Comparison of ENCODE assay signal across 9 cellular contexts in genomic region chrX:57573754-57574153, GRCh38. TPM values are rescaled to one million over a fixed set of nuclear protein-coding genes. Genes with fewer than 3 reads are reported as not detected.
DNase-seq lines count a peak whose midpoint lies in the region; ATAC-seq, FAIRE-seq and TF ChIP-seq lines count a peak whose summit lies in the region.
"Had no signal": no experiment of that assay in that cellular context is flagged by ENCODE, and none has a peak within 500 bp of the region (broad histone marks: within the 10 kb centered on the region; RNA-seq: fewer than 3 reads in every experiment).

No MANE protein-coding gene starts in this region.

- ATAC-seq in HepG2 (no peak; the same call in 2 of the 3 replicates), HG03025 (IDR thresholded peaks at IDR 0.05; ENCODE audit: low FRiP score, unreplicated experiment) (no peak)

- no peaks in the 10 kb centered on the region for H4K20me1 ChIP-seq in HepG2 (ENCODE audit: insufficient read depth, low read length)

- DNase-seq in ELF-1 (ENCODE audit: low read depth, low spot score) = peak; percentile 74
- DNase-seq in HAP-1 (ENCODE audit: low spot score in 2 of 2) = peak; percentile 25 to 61
- DNase-seq in UCSD-AML1 (lab: John Stamatoyannopoulos, UW; ENCODE audit: unreplicated experiment) = peak; percentile 18
- DNase-seq in HepG2 (ENCODE audit: low spot score) = no peak
- DNase-seq in sigmoid colon = no peak
- no peak for DNase-seq in DMS79 (lab: John Stamatoyannopoulos, UW)
- DNase-seq in cerebellum (ENCODE audit: low spot score) = no peak

- H2AFZ ChIP-seq in HepG2 (ENCODE audit: low read length) = no peak overlapping the region

- H3K9ac ChIP-seq in HepG2 (ENCODE audit: insufficient read depth, low read depth, low read length) = no peak overlapping the region

- H3K27ac ChIP-seq in HepG2 (ENCODE audit: extremely low read length, insufficient read depth, low read length) (no peak overlapping the region), sigmoid colon (no peak overlapping the region)
- H3K27ac ChIP-seq: SK-N-MC had no signal

- 0% methylated on average over 1 of the region's 2 CpGs for WGBS in HepG2 (ENCODE audit: low lambda C conversion rate)
- 15 to 17% methylated on average over 2 of the region's 2 CpGs for WGBS in sigmoid colon, 2 donors

- H3K27me3 ChIP-seq in HAP-1 (ENCODE audit: low read depth) = no peaks in the 10 kb centered on the region
- H3K27me3 ChIP-seq in HepG2 (ENCODE audit: control insufficient read depth in 1 of 2, insufficient read depth in 2 of 2, low read length in 2 of 2) = no peaks in the 10 kb centered on the region
- H3K27me3 ChIP-seq in sigmoid colon = no peaks in the 10 kb centered on the region

- in situ Hi-C loops in HAP-1 (cut with MboI; ENCODE audit: low sequenced_read_pairs) = no loop called here
- in situ Hi-C loops in HepG2 (cut with HindIII; ENCODE audit: extremely low pct_ligation_motif_present, low pct_unique_long_range_greater_than_20kb) = no loop called here

- H3K9me3 ChIP-seq in HAP-1 (no peaks in the 10 kb centered on the region), HepG2 (ENCODE audit: low read length) (no peaks in the 10 kb centered on the region), sigmoid colon (no peaks in the 10 kb centered on the region)

- peak; percentile 32 for FAIRE-seq in HepG2 (lab: Jason Lieb, UNC)

- BruUV-seq in HepG2 (replicated peaks; lab: Mats Ljungman, UMichigan) = no TSS peak

- intact Hi-C loops in HepG2 (cut with micrococcal nuclease; ENCODE audit: unreplicated experiment) (loop anchor here (5.0 to 10.0 kb wide), 3 partner anchors 344 to 451 kb away; no protein-coding TSS in a partner anchor), sigmoid colon (cut with DNase I) (no loop called here)

- H3K79me2 ChIP-seq in HepG2 (ENCODE audit: insufficient read depth, low read length) = no peaks in the 10 kb centered on the region

- TF ChIP-seq CTCF in HepG2 (CRISPR knock-in tag; IDR thresholded peaks at IDR 0.05) (peak; percentile 64), sigmoid colon (IDR thresholded peaks at IDR 0.05) (no peak)

- TF ChIP-seq EP300 in HepG2 (IDR thresholded peaks at IDR 0.05; ENCODE audit: low read depth in 2 of 2, low read length in 2 of 2) (no peak), HepG2 (CRISPR knock-in tag; IDR thresholded peaks at IDR 0.05; ENCODE audit: borderline replicate concordance) (no peak), sigmoid colon (IDR thresholded peaks at IDR 0.05) (no peak)

- CTCF ChIA-PET in HepG2 (lab: Yijun Ruan, JAX; ENCODE audit: low intra/inter-chr PET ratio, low total read pairs) = interaction anchor here (1.1 kb wide), 1 partner anchor 248 kb away, joined by 3 read pairs; no protein-coding TSS in a partner anchor

- H3K36me3 ChIP-seq in HAP-1 (replicated peaks) (no peaks in the 10 kb centered on the region), HepG2 (replicated peaks in 1 of 2; ENCODE audit: control insufficient read depth in 1 of 2, insufficient read depth in 2 of 2, low read length in 2 of 2) (no peaks in the 10 kb centered on the region), sigmoid colon (no peaks in the 10 kb centered on the region)

- H3K4me2 ChIP-seq in HepG2 (ENCODE audit: low read depth, low read length) = no peak overlapping the region

- H3K4me3 ChIP-seq in HAP-1 = no peak overlapping the region
- H3K4me3 ChIP-seq in HepG2 (replicated peaks in 1 of 3; ENCODE audit: insufficient read depth in 1 of 3, low read depth in 2 of 3, low read length in 3 of 3) = no peak overlapping the region
- H3K4me3 ChIP-seq in sigmoid colon = no peak overlapping the region
- H3K4me3 ChIP-seq: SK-N-MC had no signal

- no peak for TF ChIP-seq RAD21 in HepG2 (CRISPR knock-in tag; IDR thresholded peaks at IDR 0.05)

- H3K4me1 ChIP-seq in HAP-1 (no peaks in the 10 kb centered on the region), HepG2 (ENCODE audit: insufficient read depth, low read length) (no peaks in the 10 kb centered on the region), sigmoid colon (no peaks in the 10 kb centered on the region)

- no peak for TF ChIP-seq POLR2A in HepG2 (IDR thresholded peaks at IDR 0.05; ENCODE audit: insufficient read depth in 1 of 2, low read depth in 2 of 2, low read length in 2 of 2)
- no peak for TF ChIP-seq POLR2A in sigmoid colon (IDR thresholded peaks at IDR 0.05)

- POLR2A ChIA-PET in HepG2 (lab: Yijun Ruan, JAX) = no interaction called here

TF ChIP-seq in HepG2, 621 proteins besides CTCF, POLR2A, EP300 and RAD21:
- TF ChIP-seq STAG1 (CRISPR knock-in tag; IDR thresholded peaks at IDR 0.05) (peak; percentile 64), ZNF878 (CRISPR knock-in tag; IDR thresholded peaks at IDR 0.05) (no peak), SMC3 (IDR thresholded peaks at IDR 0.05; ENCODE audit: low read length) (peak; percentile 30; the same call in 1 of the 2 replicates)

RNA-seq across cellular contexts. Expression of gene ZXDB, which starts 18.1 kb away (rescaled TPM):
- 4.5 and 6.8 TPM in 2 replicates for total RNA-seq in HepG2 (2016; rRNA removed; fragmentation: Illumina TruSeq; extraction: Trizol)
- total RNA-seq in HepG2 (2016; cell fraction: cytosol; rRNA removed; fragmentation: Illumina TruSeq; extraction: Trizol; ENCODE audit: low read depth) = 0.51 and 0.53 TPM in 2 replicates
- 4.6 and 5.5 TPM in 2 replicates for total RNA-seq in HepG2 (2016; cell fraction: insoluble cytoplasmic fraction; rRNA removed; fragmentation: Illumina TruSeq; extraction: Trizol)
- 2.7 and 3.1 TPM in 2 replicates for total RNA-seq in HepG2 (2016; cell fraction: membrane; rRNA removed; fragmentation: Illumina TruSeq; extraction: Trizol)
- 6.4 and 6.5 TPM in 2 replicates for total RNA-seq in HepG2 (2016; cell fraction: nucleus; rRNA removed; fragmentation: Illumina TruSeq; extraction: Trizol)
- polyA plus RNA-seq in HepG2 (2011; rRNA removed) = 7.5 and 9.0 TPM in 2 replicates
- polyA plus RNA-seq in HepG2 (2011; cell fraction: cytosol; rRNA removed) = 5.0 and 6.8 TPM in 2 replicates
- polyA plus RNA-seq in HepG2 (2011; cell fraction: nucleus; rRNA removed) = 4.9 and 6.0 TPM in 2 replicates
- 4.4 and 5.9 TPM in 2 replicates for polyA plus RNA-seq in HepG2 (2012)
- 0.22 and 0.31 TPM in 2 replicates for polyA plus RNA-seq in HepG2 (2016; cell fraction: cytosol; fragmentation: Illumina TruSeq; extraction: Trizol; ENCODE audit: low read depth)
- polyA plus RNA-seq in HepG2 (2016; cell fraction: insoluble cytoplasmic fraction; fragmentation: Illumina TruSeq; extraction: Trizol; ENCODE audit: low read depth) = 6.3 and 6.4 TPM in 2 replicates
- 1.6 TPM in 2 replicates for polyA plus RNA-seq in HepG2 (2016; cell fraction: membrane; fragmentation: Illumina TruSeq; extraction: Trizol; ENCODE audit: low read depth)
- polyA plus RNA-seq in HepG2 (2016; cell fraction: nucleus; fragmentation: Illumina TruSeq; extraction: Trizol; ENCODE audit: insufficient read depth, low read depth) = 5.8 and 6.2 TPM in 2 replicates
- polyA minus RNA-seq in HepG2 (2011; rRNA and poly(A)+ RNA removed; ENCODE audit: low replicate concordance) = 20.2 and 86.4 TPM in 2 replicates
- polyA minus RNA-seq in HepG2 (2011; cell fraction: cytosol; rRNA and poly(A)+ RNA removed) = 12.5 and 13.5 TPM in 2 replicates
- 16.1 and 18.0 TPM in 2 replicates for polyA minus RNA-seq in HepG2 (2011; cell fraction: nucleus; rRNA and poly(A)+ RNA removed)
- total RNA-seq in sigmoid colon = 10 to 100 TPM in 3 of 4 donors, 1 to 10 TPM in 1; 9.7 to 12.2 (median 11.1) TPM
- 1 to 10 TPM; 1.6 to 2.9 (median 2.4) TPM for polyA plus RNA-seq in sigmoid colon
- 13.2 TPM for total RNA-seq in cerebellum

Comparison
In these comparisons a context has a peak if more than half of its experiments do, and no peak if none do; other contexts are left out.
1. DNase-seq: peak in ELF-1 (single experiment), HAP-1 (2 of 2) and UCSD-AML1 (single experiment); none in HepG2 (single experiment), sigmoid colon (single experiment), DMS79 (single experiment) and cerebellum (single experiment).